In the genomic region with DNA sequence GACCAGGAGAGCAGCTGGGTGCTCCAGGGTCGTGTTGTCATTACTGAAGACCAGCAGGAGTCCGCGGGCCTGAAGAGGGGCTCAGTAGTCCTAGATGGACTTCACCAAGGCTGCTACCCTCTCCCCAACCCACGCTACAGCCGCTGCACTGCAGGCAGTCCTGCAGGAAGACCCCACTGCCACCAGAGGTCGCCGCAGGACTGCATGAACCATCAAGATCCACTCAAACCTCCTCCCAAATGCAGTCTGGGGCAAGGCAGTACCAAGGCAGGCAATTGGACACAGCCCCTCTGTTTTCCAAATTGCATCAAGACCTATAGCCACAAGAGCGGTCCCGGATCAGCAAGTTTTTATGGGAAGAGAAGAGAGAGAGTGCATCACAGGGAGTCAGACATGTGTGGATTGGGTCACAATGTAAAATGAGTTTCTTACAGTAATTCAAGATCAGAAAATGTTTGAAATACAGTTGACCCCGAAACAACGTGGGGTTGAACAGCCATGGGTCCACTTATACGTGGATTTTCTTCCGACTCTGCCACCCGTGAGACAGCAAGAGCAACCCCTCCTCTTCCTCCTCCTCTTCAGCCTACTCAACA, we compare ENCODE assay signal across 8 cellular contexts. TPM values are rescaled to one million over a fixed set of nuclear protein-coding genes. Genes with fewer than 3 reads are reported as not detected.
DNase-seq lines count a peak whose midpoint lies in the region; ATAC-seq and TF ChIP-seq lines count a peak whose summit lies in the region.

No MANE protein-coding gene starts in this region.

- no peaks in the 10 kb centered on the region for H3K27me3 Mint-ChIP-seq in endodermal cell (ENCODE audit: insufficient read depth)

- no peaks in the 10 kb centered on the region for H3K4me1 ChIP-seq in endodermal cell (ENCODE audit: control insufficient read depth, insufficient read depth, low read length)

- no peak overlapping the region for H3K4me3 Mint-ChIP-seq in endodermal cell

- no peaks in the 10 kb centered on the region for H3K9me3 ChIP-seq in endodermal cell (ENCODE audit: control insufficient read depth, low read length)

- no peak overlapping the region for H3K27ac Mint-ChIP-seq in endodermal cell

- H3K27ac ChIP-seq in endodermal cell (ENCODE audit: low read depth, low read length), result no peak overlapping the region

- DNase-seq in COLO829 (ENCODE audit: low spot score) (peak; percentile 88), NCI-H82 (lab: John Stamatoyannopoulos, UW) (peak; percentile 89), endodermal cell (peak; percentile 95), middle frontal gyrus (ENCODE audit: extremely low spot score, low spot score) (peak; percentile 65)
- peak; percentile 90 for DNase-seq in activated CD8-positive, alpha-beta memory T cell treated with anti-CD3 and anti-CD28 coated beads for 24 hours
- peak; percentile 90 for DNase-seq in stimulated activated CD8-positive, alpha-beta memory T cell treated with anti-CD3 and anti-CD28 coated beads, Interleukin-4, amount 100 ng/mL, for 48 hours

- H3K9me3 Mint-ChIP-seq in endodermal cell, result no peaks in the 10 kb centered on the region

- no peaks in the 10 kb centered on the region for H3K27me3 ChIP-seq in endodermal cell (ENCODE audit: control insufficient read depth, insufficient read depth, low read length, poor library complexity, severe bottlenecking)

- peaks cover 51% of the 10 kb centered on the region for H3K36me3 Mint-ChIP-seq in endodermal cell (ENCODE audit: low read depth)

- no peak overlapping the region for H3K9ac ChIP-seq in endodermal cell (ENCODE audit: extremely low read depth, low read length, poor library complexity, severe bottlenecking)

- no peak overlapping the region for H3K4me3 ChIP-seq in endodermal cell (ENCODE audit: low read length)

- H3K36me3 ChIP-seq in endodermal cell (ENCODE audit: control insufficient read depth, insufficient read depth, low read length), result peaks cover 87% of the 10 kb centered on the region

- TF ChIP-seq CTCF in endodermal cell (conservative IDR thresholded peaks at IDR 0.05), result peak; percentile 97

- ATAC-seq in GM19372 (IDR thresholded peaks at IDR 0.05; ENCODE audit: low read depth, unreplicated experiment) (peak; percentile 72), HG03457 (IDR thresholded peaks at IDR 0.05; ENCODE audit: unreplicated experiment) (peak; percentile 59)

- WGBS in endodermal cell (ENCODE audit: insufficient coverage in 1 of 2, insufficient read length in 1 of 2), 2 experiments, result 40 to 41% methylated on average over 12 to 14 of the region's 14 CpGs

- peaks cover 7% of the 10 kb centered on the region for H3K4me1 Mint-ChIP-seq in endodermal cell

RNA-seq across cellular contexts. Expression of a gene that starts 46.7 kb away (rescaled TPM):
- 10 to 100 TPM; 32.0 to 32.5 TPM for total RNA-seq in endodermal cell
- 11.8 TPM for polyA plus RNA-seq in endodermal cell (2013, experiment 1 of 2)
- polyA plus RNA-seq in endodermal cell (2013, experiment 2 of 2), result 14.0 TPM

RNA-seq across cellular contexts. Expression of a gene that starts 58.7 kb away (rescaled TPM):
- total RNA-seq in endodermal cell, result under 1 TPM; 0.13 to 0.27 TPM
- polyA plus RNA-seq in endodermal cell (2013, experiment 1 of 2), result 0.71 TPM
- 0.58 TPM for polyA plus RNA-seq in endodermal cell (2013, experiment 2 of 2)
